7 cellular contexts compared by ENCODE assay signal in genomic region chr15:95291878-95292472, GRCh38.
A peak's percentile ranks its signal among the peaks of the same experiment; 100 is the strongest.
DNase-seq lines count a peak whose midpoint lies in the region; ATAC-seq and TF ChIP-seq lines count a peak whose summit lies in the region.

No MANE protein-coding gene starts in this region.

- no peaks in the 10 kb centered on the region for H3K9me3 ChIP-seq in suprapubic skin
- no peaks in the 10 kb centered on the region for H3K9me3 ChIP-seq in effector memory CD4-positive, alpha-beta T cell (ENCODE audit: control insufficient read depth, low read length)

- no peak for TF ChIP-seq EP300 in suprapubic skin (IDR thresholded peaks at IDR 0.05)

- H3K27ac ChIP-seq in suprapubic skin = no peak overlapping the region
- no peak overlapping the region for H3K27ac ChIP-seq in effector memory CD4-positive, alpha-beta T cell (ENCODE audit: insufficient read depth, low read length, poor library complexity, severe bottlenecking)

- peak; percentile 60 for ATAC-seq in HG02798 (IDR thresholded peaks at IDR 0.05; ENCODE audit: poor library complexity, unreplicated experiment)
- no peak for ATAC-seq in activated T-helper 17 cell treated with anti-CD3 and anti-CD28 coated beads, Interleukin-2, amount 50 U/mL, for 72 hours (replicated peaks)

- no peak overlapping the region for H3K4me3 Mint-ChIP-seq in activated T-helper 17 cell treated with anti-CD3 and anti-CD28 coated beads, Interleukin-2, amount 50 U/mL, for 72 hours

- no peaks in the 10 kb centered on the region for H3K36me3 Mint-ChIP-seq in activated T-helper 17 cell treated with anti-CD3 and anti-CD28 coated beads, Interleukin-2, amount 50 U/mL, for 72 hours (ENCODE audit: low read depth)

- H3K27ac Mint-ChIP-seq in activated T-helper 17 cell treated with anti-CD3 and anti-CD28 coated beads, Interleukin-2, amount 50 U/mL, for 72 hours = no peak overlapping the region

- peaks cover 9% of the 10 kb centered on the region for H3K27me3 ChIP-seq in suprapubic skin
- no peaks in the 10 kb centered on the region for H3K27me3 ChIP-seq in effector memory CD4-positive, alpha-beta T cell (replicated peaks; ENCODE audit: control insufficient read depth, insufficient read depth, low read length, poor library complexity, severe bottlenecking)

- no peaks in the 10 kb centered on the region for H3K4me1 Mint-ChIP-seq in activated T-helper 17 cell treated with anti-CD3 and anti-CD28 coated beads, Interleukin-2, amount 50 U/mL, for 72 hours

- DNase-seq in GM12864 (ENCODE audit: low read depth) = no peak
- peak; percentile 51 for DNase-seq in RPMI8226
- peak; percentile 46 for DNase-seq in globus pallidus (ENCODE audit: low spot score)
- no peak for DNase-seq in suprapubic skin (ENCODE audit: low spot score in 2 of 2)
- DNase-seq in effector memory CD4-positive, alpha-beta T cell = no peak

- no peak for TF ChIP-seq POLR2A in suprapubic skin (IDR thresholded peaks at IDR 0.05)

- H3K27me3 Mint-ChIP-seq in activated T-helper 17 cell treated with anti-CD3 and anti-CD28 coated beads, Interleukin-2, amount 50 U/mL, for 72 hours = peaks cover 37% of the 10 kb centered on the region

- peaks cover 22% of the 10 kb centered on the region for H3K4me1 ChIP-seq in suprapubic skin
- H3K4me1 ChIP-seq in effector memory CD4-positive, alpha-beta T cell (ENCODE audit: control insufficient read depth, insufficient read depth, low read length, poor library complexity, severe bottlenecking) = no peaks in the 10 kb centered on the region

- 53% methylated on average over 3 of the region's 3 CpGs for WGBS in suprapubic skin

- H3K4me3 ChIP-seq in GM12864 (ENCODE audit: low read depth, low read length) (no peak overlapping the region), suprapubic skin (no peak overlapping the region)
- H3K4me3 ChIP-seq in effector memory CD4-positive, alpha-beta T cell (ENCODE audit: insufficient read depth, low read depth, low read length, poor library complexity, severe bottlenecking) = no peak overlapping the region

- TF ChIP-seq CTCF in GM12864 (IDR thresholded peaks at IDR 0.05; ENCODE audit: low read depth, low read length, missing control alignments) (peak; percentile 59), suprapubic skin (IDR thresholded peaks at IDR 0.05) (peak; percentile 40 to 42)

- no peaks in the 10 kb centered on the region for H3K9me3 Mint-ChIP-seq in activated T-helper 17 cell treated with anti-CD3 and anti-CD28 coated beads, Interleukin-2, amount 50 U/mL, for 72 hours

- H3K36me3 ChIP-seq in suprapubic skin = no peaks in the 10 kb centered on the region
- H3K36me3 ChIP-seq in effector memory CD4-positive, alpha-beta T cell (ENCODE audit: control insufficient read depth, insufficient read depth, low read length) = no peaks in the 10 kb centered on the region

Comparison
In these comparisons a context has a peak if more than half of its experiments do, and no peak if none do; other contexts are left out.
1. DNase-seq: peak in RPMI8226 (single experiment) and globus pallidus (single experiment); none in GM12864 (single experiment), suprapubic skin (0 of 2) and effector memory CD4-positive, alpha-beta T cell (0 of 3).